In the genomic region with DNA sequence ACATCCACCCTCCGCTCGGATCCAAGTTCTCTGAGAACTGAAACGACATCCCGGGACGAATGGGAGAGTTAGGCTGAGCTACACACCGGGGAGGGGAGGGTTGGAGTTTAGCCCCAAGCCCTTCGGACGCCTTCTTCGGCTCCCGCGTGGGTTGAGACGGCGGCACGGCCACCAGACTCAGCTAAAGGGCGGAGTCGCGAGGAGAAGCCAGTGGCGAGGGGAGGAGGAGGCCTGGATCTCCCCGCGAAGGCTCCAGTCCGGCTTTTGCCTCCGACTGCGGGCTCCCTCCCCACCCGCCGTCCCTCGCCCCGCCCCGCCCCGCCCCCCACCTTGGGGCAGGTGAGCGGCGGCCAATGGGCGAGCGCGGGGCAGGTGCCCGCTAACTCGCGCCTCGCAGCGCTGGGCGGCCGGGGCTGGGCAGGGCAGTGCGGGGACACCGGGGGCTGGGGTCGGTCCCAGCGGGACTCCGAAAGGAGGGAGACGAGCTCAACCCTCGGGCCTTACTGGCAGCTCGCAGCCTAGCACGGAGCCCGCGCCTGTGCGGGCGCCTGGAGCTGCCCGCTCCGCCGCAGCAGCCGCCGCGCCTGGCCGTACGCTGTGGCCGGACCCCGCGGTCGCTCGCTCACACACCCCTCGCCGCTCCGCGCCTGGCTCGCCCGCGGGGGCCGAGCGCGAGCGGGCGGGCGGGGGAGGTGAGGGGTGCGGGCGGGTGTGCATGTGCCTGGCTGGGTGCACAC, we compare ENCODE assay signal across 1 cellular context.
TF ChIP-seq lines count a peak whose summit lies in the region.

A gene (plus strand): TSS at position 382 of the 737 bp plus-strand sequence. CDS start 334 bp downstream, at position 716.

TF ChIP-seq in HepG2, 621 proteins besides CTCF, POLR2A, EP300 and RAD21 (continued from another document and continues in another):
- TF ChIP-seq, protein P1, sequence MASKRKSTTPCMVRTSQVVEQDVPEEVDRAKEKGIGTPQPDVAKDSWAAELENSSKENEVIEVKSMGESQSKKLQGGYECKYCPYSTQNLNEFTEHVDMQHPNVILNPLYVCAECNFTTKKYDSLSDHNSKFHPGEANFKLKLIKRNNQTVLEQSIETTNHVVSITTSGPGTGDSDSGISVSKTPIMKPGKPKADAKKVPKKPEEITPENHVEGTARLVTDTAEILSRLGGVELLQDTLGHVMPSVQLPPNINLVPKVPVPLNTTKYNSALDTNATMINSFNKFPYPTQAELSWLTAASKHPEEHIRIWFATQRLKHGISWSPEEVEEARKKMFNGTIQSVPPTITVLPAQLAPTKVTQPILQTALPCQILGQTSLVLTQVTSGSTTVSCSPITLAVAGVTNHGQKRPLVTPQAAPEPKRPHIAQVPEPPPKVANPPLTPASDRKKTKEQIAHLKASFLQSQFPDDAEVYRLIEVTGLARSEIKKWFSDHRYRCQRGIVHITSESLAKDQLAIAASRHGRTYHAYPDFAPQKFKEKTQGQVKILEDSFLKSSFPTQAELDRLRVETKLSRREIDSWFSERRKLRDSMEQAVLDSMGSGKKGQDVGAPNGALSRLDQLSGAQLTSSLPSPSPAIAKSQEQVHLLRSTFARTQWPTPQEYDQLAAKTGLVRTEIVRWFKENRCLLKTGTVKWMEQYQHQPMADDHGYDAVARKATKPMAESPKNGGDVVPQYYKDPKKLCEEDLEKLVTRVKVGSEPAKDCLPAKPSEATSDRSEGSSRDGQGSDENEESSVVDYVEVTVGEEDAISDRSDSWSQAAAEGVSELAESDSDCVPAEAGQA (IDR thresholded peaks at IDR 0.05; ENCODE audit: low read depth), result no peak
- TF ChIP-seq, protein P1 (CRISPR knock-in tag; IDR thresholded peaks at IDR 0.05; ENCODE audit: borderline replicate concordance), result no peak
- TF ChIP-seq NFYB (CRISPR knock-in tag; IDR thresholded peaks at IDR 0.05) (peak; percentile 71), FOXK2 (IDR thresholded peaks at IDR 0.05) (no peak), ZNF891 (CRISPR knock-in tag; IDR thresholded peaks at IDR 0.05) (peak; percentile 44; the same call in 1 of the 2 replicates), CBX2 (IDR thresholded peaks at IDR 0.05; ENCODE audit: low read depth, low read length) (no peak), CBX2 (CRISPR knock-in tag; IDR thresholded peaks at IDR 0.05; ENCODE audit: low read depth) (peak; percentile 81; the same call in 1 of the 2 replicates), MYC (CRISPR knock-in tag; IDR thresholded peaks at IDR 0.05; ENCODE audit: borderline replicate concordance) (0 out of 2 replicates have a peak, but pooled peaks have one; percentile 29), BCL6 (CRISPR knock-in tag; IDR thresholded peaks at IDR 0.05) (0 out of 2 replicates have a peak, but pooled peaks have one; percentile 21), NRL (CRISPR knock-in tag; IDR thresholded peaks at IDR 0.05; ENCODE audit: borderline replicate concordance) (peak; percentile 28; the same call in 1 of the 2 replicates), PAWR (CRISPR knock-in tag; IDR thresholded peaks at IDR 0.05; ENCODE audit: borderline replicate concordance) (no peak), YEATS4 (CRISPR knock-in tag; IDR thresholded peaks at IDR 0.05; ENCODE audit: borderline replicate concordance) (peak; percentile 5), TEAD3 (CRISPR knock-in tag; optimal IDR thresholded peaks at IDR 0.05; ENCODE audit: borderline replicate concordance) (peak; percentile 4), TMF1 (CRISPR knock-in tag; IDR thresholded peaks at IDR 0.05; ENCODE audit: low read depth) (0 out of 2 replicates have a peak, but pooled peaks have one; percentile 7), SOX13 (IDR thresholded peaks at IDR 0.05) (no peak), SOX13 (CRISPR knock-in tag; conservative IDR thresholded peaks at IDR 0.05 in 1 of 2, IDR thresholded peaks at IDR 0.05 in 1 of 2) (peak in 1 of 2 experiments; percentile 4; a peak in 1 of 4 replicates), SAP130 (CRISPR knock-in tag; IDR thresholded peaks at IDR 0.05; ENCODE audit: low read depth) (peak; percentile 38; the same call in 1 of the 2 replicates), NONO (IDR thresholded peaks at IDR 0.05) (no peak), NONO (CRISPR knock-in tag; conservative IDR thresholded peaks at IDR 0.05) (peak; percentile 58; the same call in 1 of the 2 replicates)
- TF ChIP-seq, protein P2, sequence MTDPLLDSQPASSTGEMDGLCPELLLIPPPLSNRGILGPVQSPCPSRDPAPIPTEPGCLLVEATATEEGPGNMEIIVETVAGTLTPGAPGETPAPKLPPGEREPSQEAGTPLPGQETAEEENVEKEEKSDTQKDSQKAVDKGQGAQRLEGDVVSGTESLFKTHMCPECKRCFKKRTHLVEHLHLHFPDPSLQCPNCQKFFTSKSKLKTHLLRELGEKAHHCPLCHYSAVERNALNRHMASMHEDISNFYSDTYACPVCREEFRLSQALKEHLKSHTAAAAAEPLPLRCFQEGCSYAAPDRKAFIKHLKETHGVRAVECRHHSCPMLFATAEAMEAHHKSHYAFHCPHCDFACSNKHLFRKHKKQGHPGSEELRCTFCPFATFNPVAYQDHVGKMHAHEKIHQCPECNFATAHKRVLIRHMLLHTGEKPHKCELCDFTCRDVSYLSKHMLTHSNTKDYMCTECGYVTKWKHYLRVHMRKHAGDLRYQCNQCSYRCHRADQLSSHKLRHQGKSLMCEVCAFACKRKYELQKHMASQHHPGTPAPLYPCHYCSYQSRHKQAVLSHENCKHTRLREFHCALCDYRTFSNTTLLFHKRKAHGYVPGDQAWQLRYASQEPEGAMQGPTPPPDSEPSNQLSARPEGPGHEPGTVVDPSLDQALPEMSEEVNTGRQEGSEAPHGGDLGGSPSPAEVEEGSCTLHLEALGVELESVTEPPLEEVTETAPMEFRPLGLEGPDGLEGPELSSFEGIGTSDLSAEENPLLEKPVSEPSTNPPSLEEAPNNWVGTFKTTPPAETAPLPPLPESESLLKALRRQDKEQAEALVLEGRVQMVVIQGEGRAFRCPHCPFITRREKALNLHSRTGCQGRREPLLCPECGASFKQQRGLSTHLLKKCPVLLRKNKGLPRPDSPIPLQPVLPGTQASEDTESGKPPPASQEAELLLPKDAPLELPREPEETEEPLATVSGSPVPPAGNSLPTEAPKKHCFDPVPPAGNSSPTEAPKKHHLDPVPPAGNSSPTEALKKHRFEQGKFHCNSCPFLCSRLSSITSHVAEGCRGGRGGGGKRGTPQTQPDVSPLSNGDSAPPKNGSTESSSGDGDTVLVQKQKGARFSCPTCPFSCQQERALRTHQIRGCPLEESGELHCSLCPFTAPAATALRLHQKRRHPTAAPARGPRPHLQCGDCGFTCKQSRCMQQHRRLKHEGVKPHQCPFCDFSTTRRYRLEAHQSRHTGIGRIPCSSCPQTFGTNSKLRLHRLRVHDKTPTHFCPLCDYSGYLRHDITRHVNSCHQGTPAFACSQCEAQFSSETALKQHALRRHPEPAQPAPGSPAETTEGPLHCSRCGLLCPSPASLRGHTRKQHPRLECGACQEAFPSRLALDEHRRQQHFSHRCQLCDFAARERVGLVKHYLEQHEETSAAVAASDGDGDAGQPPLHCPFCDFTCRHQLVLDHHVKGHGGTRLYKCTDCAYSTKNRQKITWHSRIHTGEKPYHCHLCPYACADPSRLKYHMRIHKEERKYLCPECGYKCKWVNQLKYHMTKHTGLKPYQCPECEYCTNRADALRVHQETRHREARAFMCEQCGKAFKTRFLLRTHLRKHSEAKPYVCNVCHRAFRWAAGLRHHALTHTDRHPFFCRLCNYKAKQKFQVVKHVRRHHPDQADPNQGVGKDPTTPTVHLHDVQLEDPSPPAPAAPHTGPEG (CRISPR knock-in tag; IDR thresholded peaks at IDR 0.05), result peak; percentile 48; the same call in 1 of the 2 replicates
- TF ChIP-seq, protein P3, sequence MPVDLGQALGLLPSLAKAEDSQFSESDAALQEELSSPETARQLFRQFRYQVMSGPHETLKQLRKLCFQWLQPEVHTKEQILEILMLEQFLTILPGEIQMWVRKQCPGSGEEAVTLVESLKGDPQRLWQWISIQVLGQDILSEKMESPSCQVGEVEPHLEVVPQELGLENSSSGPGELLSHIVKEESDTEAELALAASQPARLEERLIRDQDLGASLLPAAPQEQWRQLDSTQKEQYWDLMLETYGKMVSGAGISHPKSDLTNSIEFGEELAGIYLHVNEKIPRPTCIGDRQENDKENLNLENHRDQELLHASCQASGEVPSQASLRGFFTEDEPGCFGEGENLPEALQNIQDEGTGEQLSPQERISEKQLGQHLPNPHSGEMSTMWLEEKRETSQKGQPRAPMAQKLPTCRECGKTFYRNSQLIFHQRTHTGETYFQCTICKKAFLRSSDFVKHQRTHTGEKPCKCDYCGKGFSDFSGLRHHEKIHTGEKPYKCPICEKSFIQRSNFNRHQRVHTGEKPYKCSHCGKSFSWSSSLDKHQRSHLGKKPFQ (CRISPR knock-in tag; IDR thresholded peaks at IDR 0.05; ENCODE audit: insufficient replicate concordance), result peak; percentile 41
- TF ChIP-seq, protein P4, sequence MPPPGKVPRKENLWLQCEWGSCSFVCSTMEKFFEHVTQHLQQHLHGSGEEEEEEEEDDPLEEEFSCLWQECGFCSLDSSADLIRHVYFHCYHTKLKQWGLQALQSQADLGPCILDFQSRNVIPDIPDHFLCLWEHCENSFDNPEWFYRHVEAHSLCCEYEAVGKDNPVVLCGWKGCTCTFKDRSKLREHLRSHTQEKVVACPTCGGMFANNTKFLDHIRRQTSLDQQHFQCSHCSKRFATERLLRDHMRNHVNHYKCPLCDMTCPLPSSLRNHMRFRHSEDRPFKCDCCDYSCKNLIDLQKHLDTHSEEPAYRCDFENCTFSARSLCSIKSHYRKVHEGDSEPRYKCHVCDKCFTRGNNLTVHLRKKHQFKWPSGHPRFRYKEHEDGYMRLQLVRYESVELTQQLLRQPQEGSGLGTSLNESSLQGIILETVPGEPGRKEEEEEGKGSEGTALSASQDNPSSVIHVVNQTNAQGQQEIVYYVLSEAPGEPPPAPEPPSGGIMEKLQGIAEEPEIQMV (CRISPR knock-in tag; IDR thresholded peaks at IDR 0.05; ENCODE audit: low read depth), result no peak
- TF ChIP-seq, protein P5, sequence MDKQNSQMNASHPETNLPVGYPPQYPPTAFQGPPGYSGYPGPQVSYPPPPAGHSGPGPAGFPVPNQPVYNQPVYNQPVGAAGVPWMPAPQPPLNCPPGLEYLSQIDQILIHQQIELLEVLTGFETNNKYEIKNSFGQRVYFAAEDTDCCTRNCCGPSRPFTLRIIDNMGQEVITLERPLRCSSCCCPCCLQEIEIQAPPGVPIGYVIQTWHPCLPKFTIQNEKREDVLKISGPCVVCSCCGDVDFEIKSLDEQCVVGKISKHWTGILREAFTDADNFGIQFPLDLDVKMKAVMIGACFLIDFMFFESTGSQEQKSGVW (CRISPR knock-in tag; IDR thresholded peaks at IDR 0.05; ENCODE audit: borderline replicate concordance), result no peak
- TF ChIP-seq, protein P6, sequence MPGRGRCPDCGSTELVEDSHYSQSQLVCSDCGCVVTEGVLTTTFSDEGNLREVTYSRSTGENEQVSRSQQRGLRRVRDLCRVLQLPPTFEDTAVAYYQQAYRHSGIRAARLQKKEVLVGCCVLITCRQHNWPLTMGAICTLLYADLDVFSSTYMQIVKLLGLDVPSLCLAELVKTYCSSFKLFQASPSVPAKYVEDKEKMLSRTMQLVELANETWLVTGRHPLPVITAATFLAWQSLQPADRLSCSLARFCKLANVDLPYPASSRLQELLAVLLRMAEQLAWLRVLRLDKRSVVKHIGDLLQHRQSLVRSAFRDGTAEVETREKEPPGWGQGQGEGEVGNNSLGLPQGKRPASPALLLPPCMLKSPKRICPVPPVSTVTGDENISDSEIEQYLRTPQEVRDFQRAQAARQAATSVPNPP (CRISPR knock-in tag; IDR thresholded peaks at IDR 0.05), result no peak
- TF ChIP-seq, protein P7, sequence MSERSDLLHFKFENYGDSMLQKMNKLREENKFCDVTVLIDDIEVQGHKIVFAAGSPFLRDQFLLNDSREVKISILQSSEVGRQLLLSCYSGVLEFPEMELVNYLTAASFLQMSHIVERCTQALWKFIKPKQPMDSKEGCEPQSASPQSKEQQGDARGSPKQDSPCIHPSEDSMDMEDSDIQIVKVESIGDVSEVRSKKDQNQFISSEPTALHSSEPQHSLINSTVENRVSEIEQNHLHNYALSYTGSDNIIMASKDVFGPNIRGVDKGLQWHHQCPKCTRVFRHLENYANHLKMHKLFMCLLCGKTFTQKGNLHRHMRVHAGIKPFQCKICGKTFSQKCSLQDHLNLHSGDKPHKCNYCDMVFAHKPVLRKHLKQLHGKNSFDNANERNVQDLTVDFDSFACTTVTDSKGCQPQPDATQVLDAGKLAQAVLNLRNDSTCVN (CRISPR knock-in tag; IDR thresholded peaks at IDR 0.05; ENCODE audit: borderline replicate concordance), result no peak
- TF ChIP-seq, protein P8, sequence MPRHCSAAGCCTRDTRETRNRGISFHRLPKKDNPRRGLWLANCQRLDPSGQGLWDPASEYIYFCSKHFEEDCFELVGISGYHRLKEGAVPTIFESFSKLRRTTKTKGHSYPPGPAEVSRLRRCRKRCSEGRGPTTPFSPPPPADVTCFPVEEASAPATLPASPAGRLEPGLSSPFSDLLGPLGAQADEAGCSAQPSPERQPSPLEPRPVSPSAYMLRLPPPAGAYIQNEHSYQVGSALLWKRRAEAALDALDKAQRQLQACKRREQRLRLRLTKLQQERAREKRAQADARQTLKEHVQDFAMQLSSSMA (CRISPR knock-in tag; IDR thresholded peaks at IDR 0.05), result no peak
- TF ChIP-seq, protein P9, sequence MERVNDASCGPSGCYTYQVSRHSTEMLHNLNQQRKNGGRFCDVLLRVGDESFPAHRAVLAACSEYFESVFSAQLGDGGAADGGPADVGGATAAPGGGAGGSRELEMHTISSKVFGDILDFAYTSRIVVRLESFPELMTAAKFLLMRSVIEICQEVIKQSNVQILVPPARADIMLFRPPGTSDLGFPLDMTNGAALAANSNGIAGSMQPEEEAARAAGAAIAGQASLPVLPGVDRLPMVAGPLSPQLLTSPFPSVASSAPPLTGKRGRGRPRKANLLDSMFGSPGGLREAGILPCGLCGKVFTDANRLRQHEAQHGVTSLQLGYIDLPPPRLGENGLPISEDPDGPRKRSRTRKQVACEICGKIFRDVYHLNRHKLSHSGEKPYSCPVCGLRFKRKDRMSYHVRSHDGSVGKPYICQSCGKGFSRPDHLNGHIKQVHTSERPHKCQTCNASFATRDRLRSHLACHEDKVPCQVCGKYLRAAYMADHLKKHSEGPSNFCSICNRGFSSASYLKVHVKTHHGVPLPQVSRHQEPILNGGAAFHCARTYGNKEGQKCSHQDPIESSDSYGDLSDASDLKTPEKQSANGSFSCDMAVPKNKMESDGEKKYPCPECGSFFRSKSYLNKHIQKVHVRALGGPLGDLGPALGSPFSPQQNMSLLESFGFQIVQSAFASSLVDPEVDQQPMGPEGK (CRISPR knock-in tag; IDR thresholded peaks at IDR 0.05), result peak; percentile 55; the same call in 1 of the 2 replicates
